In the genomic region with DNA sequence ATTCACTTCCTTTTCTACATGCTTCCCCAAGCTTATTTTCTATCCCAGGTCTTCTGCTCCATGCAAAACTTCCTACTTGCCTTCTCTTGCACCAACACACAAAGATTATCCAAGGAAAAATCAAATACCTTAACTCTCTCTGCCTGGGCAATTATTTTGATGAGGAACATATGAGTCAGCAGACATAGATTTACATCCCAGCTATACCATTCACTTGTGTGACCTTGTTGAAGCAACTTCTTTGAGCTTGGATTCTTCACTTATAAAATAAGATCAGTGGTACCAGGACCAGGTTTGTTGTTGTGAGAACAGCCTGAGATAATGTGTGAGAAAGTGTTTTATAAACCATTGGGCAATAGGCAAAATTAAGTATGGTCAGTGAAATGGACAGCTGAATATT, we compare ENCODE assay signal across 17 cellular contexts.
"Had no signal": no experiment of that assay in that cellular context is flagged by ENCODE, and none has a peak within 500 bp of the region (broad histone marks: within the 10 kb centered on the region; RNA-seq: fewer than 3 reads in every experiment).

No MANE protein-coding gene starts in this region.

- H3K9me3 ChIP-seq: right atrium auricular region, upper lobe of left lung had no signal

- H3K4me1 ChIP-seq: right atrium auricular region, upper lobe of left lung had no signal

- DNase-seq: activated CD4-positive, alpha-beta T cell treated with anti-CD3 and anti-CD28 coated beads, Interleukin-2, amount 10 ng/mL, durations not matched to agents 24 days and 14 days; activated CD8-positive, alpha-beta memory T cell treated with anti-CD3 and anti-CD28 coated beads, Interleukin-2, amount 50 U/mL, for 4 hours; activated CD8-positive, alpha-beta T cell treated with anti-CD3 and anti-CD28 coated beads, Interleukin-2, amount 10 ng/mL, durations not matched to agents 7 days and 5 days; activated naive CD8-positive, alpha-beta T cell treated with anti-CD3 and anti-CD28 coated beads for 36 hours; dorsolateral prefrontal cortex; endodermal cell; glutamatergic neuron; nephron progenitor cell; occipital lobe; small intestine; stimulated activated CD4-positive, alpha-beta T cell treated with anti-CD3 and anti-CD28 coated beads, Interleukin-4, amount 100 ng/mL, for 24 hours; stimulated activated naive CD8-positive, alpha-beta T cell treated with anti-CD3 and anti-CD28 coated beads, Interleukin-15, Interleukin-2, amounts not matched to agents 100 U/mL and 50 U/mL, for 24 hours; T-helper 2 cell; upper lobe of left lung had no signal

- ATAC-seq: activated CD8-positive, alpha-beta T cell treated with anti-CD3 and anti-CD28 coated beads, Interleukin-2, amount 10 ng/mL, durations not matched to agents 7 days and 5 days; stimulated activated naive CD8-positive, alpha-beta T cell treated with anti-CD3 and anti-CD28 coated beads, Interleukin-15, Interleukin-2, amounts not matched to agents 100 U/mL and 50 U/mL, for 24 hours; WTC11 had no signal

- H3K4me3 ChIP-seq: cardiac muscle cell, dorsolateral prefrontal cortex, right atrium auricular region, upper lobe of left lung had no signal

- H3K27me3 ChIP-seq: cardiac muscle cell, dorsolateral prefrontal cortex, right atrium auricular region, upper lobe of left lung had no signal

- H3K36me3 ChIP-seq: cardiac muscle cell, right atrium auricular region, upper lobe of left lung had no signal

- H3K27ac ChIP-seq: cardiac muscle cell, right atrium auricular region, upper lobe of left lung had no signal
